Comparison of ENCODE assay signal across 1 cellular context in the genomic region with DNA sequence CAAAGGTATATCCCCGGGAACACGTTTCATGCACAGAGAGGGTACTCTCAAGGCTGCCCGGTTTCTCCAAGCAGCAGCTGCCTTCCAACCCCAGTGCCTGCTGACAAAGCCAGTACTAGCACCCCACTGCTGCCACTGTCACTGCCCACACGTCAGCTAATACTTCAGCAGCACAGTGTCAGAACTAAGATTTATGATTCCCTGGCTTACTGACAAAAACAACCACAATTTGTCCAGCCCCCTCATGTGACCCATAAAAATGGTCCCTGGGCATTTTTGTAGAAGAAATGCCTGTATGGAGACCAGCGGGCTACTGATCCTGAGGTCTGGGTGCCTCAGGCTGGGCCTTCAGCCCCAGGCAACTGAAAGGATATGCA.
TF ChIP-seq lines count a peak whose summit lies in the region.

No MANE protein-coding gene starts in this region.

TF ChIP-seq in K562, 482 proteins besides CTCF, POLR2A, EP300 and RAD21 (continued from another document and continues in another):
- TF ChIP-seq, protein P1, sequence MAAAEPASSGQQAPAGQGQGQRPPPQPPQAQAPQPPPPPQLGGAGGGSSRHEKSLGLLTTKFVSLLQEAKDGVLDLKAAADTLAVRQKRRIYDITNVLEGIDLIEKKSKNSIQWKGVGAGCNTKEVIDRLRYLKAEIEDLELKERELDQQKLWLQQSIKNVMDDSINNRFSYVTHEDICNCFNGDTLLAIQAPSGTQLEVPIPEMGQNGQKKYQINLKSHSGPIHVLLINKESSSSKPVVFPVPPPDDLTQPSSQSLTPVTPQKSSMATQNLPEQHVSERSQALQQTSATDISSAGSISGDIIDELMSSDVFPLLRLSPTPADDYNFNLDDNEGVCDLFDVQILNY (CRISPR knock-in tag; IDR thresholded peaks at IDR 0.05) = 0 out of 2 replicates have a peak, but pooled peaks have one; percentile 19
- TF ChIP-seq MECOM (CRISPR knock-in tag; IDR thresholded peaks at IDR 0.05) = no peak
- TF ChIP-seq DPF2 (IDR thresholded peaks at IDR 0.05) = no peak
- no peak for TF ChIP-seq TCFL5 (CRISPR knock-in tag; conservative IDR thresholded peaks at IDR 0.05)
- TF ChIP-seq, protein P2, sequence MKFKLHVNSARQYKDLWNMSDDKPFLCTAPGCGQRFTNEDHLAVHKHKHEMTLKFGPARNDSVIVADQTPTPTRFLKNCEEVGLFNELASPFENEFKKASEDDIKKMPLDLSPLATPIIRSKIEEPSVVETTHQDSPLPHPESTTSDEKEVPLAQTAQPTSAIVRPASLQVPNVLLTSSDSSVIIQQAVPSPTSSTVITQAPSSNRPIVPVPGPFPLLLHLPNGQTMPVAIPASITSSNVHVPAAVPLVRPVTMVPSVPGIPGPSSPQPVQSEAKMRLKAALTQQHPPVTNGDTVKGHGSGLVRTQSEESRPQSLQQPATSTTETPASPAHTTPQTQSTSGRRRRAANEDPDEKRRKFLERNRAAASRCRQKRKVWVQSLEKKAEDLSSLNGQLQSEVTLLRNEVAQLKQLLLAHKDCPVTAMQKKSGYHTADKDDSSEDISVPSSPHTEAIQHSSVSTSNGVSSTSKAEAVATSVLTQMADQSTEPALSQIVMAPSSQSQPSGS (CRISPR knock-in tag; IDR thresholded peaks at IDR 0.05) = no peak
- TF ChIP-seq ADNP (tag; IDR thresholded peaks at IDR 0.05) = no peak
- no peak for TF ChIP-seq ZBTB1 (CRISPR knock-in tag; IDR thresholded peaks at IDR 0.05; ENCODE audit: borderline replicate concordance, low read depth)
- TF ChIP-seq THRAP3 (IDR thresholded peaks at IDR 0.05; ENCODE audit: borderline replicate concordance) = no peak
- TF ChIP-seq ZNF133 (CRISPR knock-in tag; IDR thresholded peaks at IDR 0.05) = 0 out of 2 replicates have a peak, but pooled peaks have one; percentile 21
- no peak for TF ChIP-seq ZEB2 (IDR thresholded peaks at IDR 0.05)
- TF ChIP-seq ZC3H8 (IDR thresholded peaks at IDR 0.05) = no peak
- peak; percentile 41; the same call in 1 of the 2 replicates for TF ChIP-seq RAD51 (IDR thresholded peaks at IDR 0.05; ENCODE audit: borderline replicate concordance, low read depth)
- peak; percentile 37; the same call in 1 of the 2 replicates for TF ChIP-seq CREM (IDR thresholded peaks at IDR 0.05; ENCODE audit: low read depth)
- TF ChIP-seq, protein P3, sequence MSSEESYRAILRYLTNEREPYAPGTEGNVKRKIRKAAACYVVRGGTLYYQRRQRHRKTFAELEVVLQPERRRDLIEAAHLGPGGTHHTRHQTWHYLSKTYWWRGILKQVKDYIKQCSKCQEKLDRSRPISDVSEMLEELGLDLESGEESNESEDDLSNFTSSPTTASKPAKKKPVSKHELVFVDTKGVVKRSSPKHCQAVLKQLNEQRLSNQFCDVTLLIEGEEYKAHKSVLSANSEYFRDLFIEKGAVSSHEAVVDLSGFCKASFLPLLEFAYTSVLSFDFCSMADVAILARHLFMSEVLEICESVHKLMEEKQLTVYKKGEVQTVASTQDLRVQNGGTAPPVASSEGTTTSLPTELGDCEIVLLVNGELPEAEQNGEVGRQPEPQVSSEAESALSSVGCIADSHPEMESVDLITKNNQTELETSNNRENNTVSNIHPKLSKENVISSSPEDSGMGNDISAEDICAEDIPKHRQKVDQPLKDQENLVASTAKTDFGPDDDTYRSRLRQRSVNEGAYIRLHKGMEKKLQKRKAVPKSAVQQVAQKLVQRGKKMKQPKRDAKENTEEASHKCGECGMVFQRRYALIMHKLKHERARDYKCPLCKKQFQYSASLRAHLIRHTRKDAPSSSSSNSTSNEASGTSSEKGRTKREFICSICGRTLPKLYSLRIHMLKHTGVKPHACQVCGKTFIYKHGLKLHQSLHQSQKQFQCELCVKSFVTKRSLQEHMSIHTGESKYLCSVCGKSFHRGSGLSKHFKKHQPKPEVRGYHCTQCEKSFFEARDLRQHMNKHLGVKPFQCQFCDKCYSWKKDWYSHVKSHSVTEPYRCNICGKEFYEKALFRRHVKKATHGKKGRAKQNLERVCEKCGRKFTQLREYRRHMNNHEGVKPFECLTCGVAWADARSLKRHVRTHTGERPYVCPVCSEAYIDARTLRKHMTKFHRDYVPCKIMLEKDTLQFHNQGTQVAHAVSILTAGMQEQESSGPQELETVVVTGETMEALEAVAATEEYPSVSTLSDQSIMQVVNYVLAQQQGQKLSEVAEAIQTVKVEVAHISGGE (CRISPR knock-in tag; IDR thresholded peaks at IDR 0.05) = no peak
- TF ChIP-seq ESRRB (CRISPR knock-in tag; IDR thresholded peaks at IDR 0.05; ENCODE audit: borderline replicate concordance) = no peak
- TF ChIP-seq ZFP36 (IDR thresholded peaks at IDR 0.05; ENCODE audit: low read depth, low read length, partially characterized antibody) = no peak
- no peak for TF ChIP-seq ZNF41 (CRISPR knock-in tag; conservative IDR thresholded peaks at IDR 0.05)
- TF ChIP-seq PTBP1 (IDR thresholded peaks at IDR 0.05; ENCODE audit: low read depth, low read length) = no peak
- TF ChIP-seq ZNF146 (CRISPR knock-in tag; IDR thresholded peaks at IDR 0.05; ENCODE audit: unreplicated experiment) = no peak
- no peak for TF ChIP-seq PHB (CRISPR knock-in tag; IDR thresholded peaks at IDR 0.05)
- no peak for TF ChIP-seq MCM2 (IDR thresholded peaks at IDR 0.05; ENCODE audit: low read depth)
- TF ChIP-seq FOXA3 (CRISPR knock-in tag; conservative IDR thresholded peaks at IDR 0.05 in 1 of 2, IDR thresholded peaks at IDR 0.05 in 1 of 2) = no peak
- TF ChIP-seq ZNF644 (tag; IDR thresholded peaks at IDR 0.05; ENCODE audit: low read depth) = no peak
- peak; percentile 80 for TF ChIP-seq NFIC (IDR thresholded peaks at IDR 0.05)
- peak; percentile 37; the same call in 1 of the 2 replicates for TF ChIP-seq XRCC5 (IDR thresholded peaks at IDR 0.05; ENCODE audit: low read depth, low read length)
- peak; percentile 70 for TF ChIP-seq USF2 (CRISPR knock-in tag; IDR thresholded peaks at IDR 0.05)
- TF ChIP-seq PBX2 (CRISPR knock-in tag; IDR thresholded peaks at IDR 0.05; ENCODE audit: low read depth) = 0 out of 2 replicates have a peak, but pooled peaks have one; percentile 31
- TF ChIP-seq PBX2 (tag; conservative IDR thresholded peaks at IDR 0.05; ENCODE audit: low read depth) = peak; percentile 97
- TF ChIP-seq FOS (IDR thresholded peaks at IDR 0.05; ENCODE audit: extremely low read depth, insufficient read length) = no peak
- TF ChIP-seq ZNF140 (CRISPR knock-in tag; IDR thresholded peaks at IDR 0.05) = no peak
- no peak for TF ChIP-seq ZNF212 (CRISPR knock-in tag; IDR thresholded peaks at IDR 0.05)
- no peak for TF ChIP-seq ETS2 (tag; IDR thresholded peaks at IDR 0.05; ENCODE audit: borderline replicate concordance, poor library complexity, severe bottlenecking)
- TF ChIP-seq SAFB2 (IDR thresholded peaks at IDR 0.05; ENCODE audit: borderline replicate concordance, low read depth, low read length, severe bottlenecking) = no peak
- TF ChIP-seq E2F3 (CRISPR knock-in tag; IDR thresholded peaks at IDR 0.05) = no peak
- no peak for TF ChIP-seq ZBTB17 (CRISPR knock-in tag; IDR thresholded peaks at IDR 0.05)
- no peak for TF ChIP-seq KLF16 (IDR thresholded peaks at IDR 0.05)
- no peak for TF ChIP-seq ZNF274 (IDR thresholded peaks at IDR 0.05; ENCODE audit: borderline replicate concordance, low read depth, low read length)
- no peak for TF ChIP-seq MCM3 (IDR thresholded peaks at IDR 0.05)
- TF ChIP-seq, protein P4, sequence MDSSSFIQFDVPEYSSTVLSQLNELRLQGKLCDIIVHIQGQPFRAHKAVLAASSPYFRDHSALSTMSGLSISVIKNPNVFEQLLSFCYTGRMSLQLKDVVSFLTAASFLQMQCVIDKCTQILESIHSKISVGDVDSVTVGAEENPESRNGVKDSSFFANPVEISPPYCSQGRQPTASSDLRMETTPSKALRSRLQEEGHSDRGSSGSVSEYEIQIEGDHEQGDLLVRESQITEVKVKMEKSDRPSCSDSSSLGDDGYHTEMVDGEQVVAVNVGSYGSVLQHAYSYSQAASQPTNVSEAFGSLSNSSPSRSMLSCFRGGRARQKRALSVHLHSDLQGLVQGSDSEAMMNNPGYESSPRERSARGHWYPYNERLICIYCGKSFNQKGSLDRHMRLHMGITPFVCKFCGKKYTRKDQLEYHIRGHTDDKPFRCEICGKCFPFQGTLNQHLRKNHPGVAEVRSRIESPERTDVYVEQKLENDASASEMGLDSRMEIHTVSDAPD (CRISPR knock-in tag; IDR thresholded peaks at IDR 0.05) = no peak
- no peak for TF ChIP-seq SMARCA4 (IDR thresholded peaks at IDR 0.05)
- TF ChIP-seq, protein P5, sequence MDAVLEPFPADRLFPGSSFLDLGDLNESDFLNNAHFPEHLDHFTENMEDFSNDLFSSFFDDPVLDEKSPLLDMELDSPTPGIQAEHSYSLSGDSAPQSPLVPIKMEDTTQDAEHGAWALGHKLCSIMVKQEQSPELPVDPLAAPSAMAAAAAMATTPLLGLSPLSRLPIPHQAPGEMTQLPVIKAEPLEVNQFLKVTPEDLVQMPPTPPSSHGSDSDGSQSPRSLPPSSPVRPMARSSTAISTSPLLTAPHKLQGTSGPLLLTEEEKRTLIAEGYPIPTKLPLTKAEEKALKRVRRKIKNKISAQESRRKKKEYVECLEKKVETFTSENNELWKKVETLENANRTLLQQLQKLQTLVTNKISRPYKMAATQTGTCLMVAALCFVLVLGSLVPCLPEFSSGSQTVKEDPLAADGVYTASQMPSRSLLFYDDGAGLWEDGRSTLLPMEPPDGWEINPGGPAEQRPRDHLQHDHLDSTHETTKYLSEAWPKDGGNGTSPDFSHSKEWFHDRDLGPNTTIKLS (IDR thresholded peaks at IDR 0.05; ENCODE audit: borderline replicate concordance, low read depth) = no peak
- TF ChIP-seq, protein P6, sequence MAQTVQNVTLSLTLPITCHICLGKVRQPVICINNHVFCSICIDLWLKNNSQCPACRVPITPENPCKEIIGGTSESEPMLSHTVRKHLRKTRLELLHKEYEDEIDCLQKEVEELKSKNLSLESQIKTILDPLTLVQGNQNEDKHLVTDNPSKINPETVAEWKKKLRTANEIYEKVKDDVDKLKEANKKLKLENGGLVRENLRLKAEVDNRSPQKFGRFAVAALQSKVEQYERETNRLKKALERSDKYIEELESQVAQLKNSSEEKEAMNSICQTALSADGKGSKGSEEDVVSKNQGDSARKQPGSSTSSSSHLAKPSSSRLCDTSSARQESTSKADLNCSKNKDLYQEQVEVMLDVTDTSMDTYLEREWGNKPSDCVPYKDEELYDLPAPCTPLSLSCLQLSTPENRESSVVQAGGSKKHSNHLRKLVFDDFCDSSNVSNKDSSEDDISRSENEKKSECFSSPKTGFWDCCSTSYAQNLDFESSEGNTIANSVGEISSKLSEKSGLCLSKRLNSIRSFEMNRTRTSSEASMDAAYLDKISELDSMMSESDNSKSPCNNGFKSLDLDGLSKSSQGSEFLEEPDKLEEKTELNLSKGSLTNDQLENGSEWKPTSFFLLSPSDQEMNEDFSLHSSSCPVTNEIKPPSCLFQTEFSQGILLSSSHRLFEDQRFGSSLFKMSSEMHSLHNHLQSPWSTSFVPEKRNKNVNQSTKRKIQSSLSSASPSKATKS (CRISPR knock-in tag; IDR thresholded peaks at IDR 0.05) = no peak
- no peak for TF ChIP-seq EGR1 (conservative IDR thresholded peaks at IDR 0.05)
- TF ChIP-seq TBL1XR1 (IDR thresholded peaks at IDR 0.05; ENCODE audit: low read length in 2 of 2) = no peak
- TF ChIP-seq, protein P7, sequence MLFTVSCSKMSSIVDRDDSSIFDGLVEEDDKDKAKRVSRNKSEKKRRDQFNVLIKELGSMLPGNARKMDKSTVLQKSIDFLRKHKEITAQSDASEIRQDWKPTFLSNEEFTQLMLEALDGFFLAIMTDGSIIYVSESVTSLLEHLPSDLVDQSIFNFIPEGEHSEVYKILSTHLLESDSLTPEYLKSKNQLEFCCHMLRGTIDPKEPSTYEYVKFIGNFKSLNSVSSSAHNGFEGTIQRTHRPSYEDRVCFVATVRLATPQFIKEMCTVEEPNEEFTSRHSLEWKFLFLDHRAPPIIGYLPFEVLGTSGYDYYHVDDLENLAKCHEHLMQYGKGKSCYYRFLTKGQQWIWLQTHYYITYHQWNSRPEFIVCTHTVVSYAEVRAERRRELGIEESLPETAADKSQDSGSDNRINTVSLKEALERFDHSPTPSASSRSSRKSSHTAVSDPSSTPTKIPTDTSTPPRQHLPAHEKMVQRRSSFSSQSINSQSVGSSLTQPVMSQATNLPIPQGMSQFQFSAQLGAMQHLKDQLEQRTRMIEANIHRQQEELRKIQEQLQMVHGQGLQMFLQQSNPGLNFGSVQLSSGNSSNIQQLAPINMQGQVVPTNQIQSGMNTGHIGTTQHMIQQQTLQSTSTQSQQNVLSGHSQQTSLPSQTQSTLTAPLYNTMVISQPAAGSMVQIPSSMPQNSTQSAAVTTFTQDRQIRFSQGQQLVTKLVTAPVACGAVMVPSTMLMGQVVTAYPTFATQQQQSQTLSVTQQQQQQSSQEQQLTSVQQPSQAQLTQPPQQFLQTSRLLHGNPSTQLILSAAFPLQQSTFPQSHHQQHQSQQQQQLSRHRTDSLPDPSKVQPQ (CRISPR knock-in tag; IDR thresholded peaks at IDR 0.05; ENCODE audit: borderline replicate concordance) = no peak
